Comparison of ENCODE assay signal across 8 cellular contexts in genomic region chr3:89113887-89114840, GRCh38. TPM values are rescaled to one million over a fixed set of nuclear protein-coding genes. Genes with fewer than 3 reads are reported as not detected.
DNase-seq lines count a peak whose midpoint lies in the region; ATAC-seq and TF ChIP-seq lines count a peak whose summit lies in the region.

No MANE protein-coding gene starts in this region.

- ATAC-seq in GM19467 (IDR thresholded peaks at IDR 0.05; ENCODE audit: unreplicated experiment), result peak; percentile 93
- peak; percentile 64 for ATAC-seq in HG03558 (IDR thresholded peaks at IDR 0.05; ENCODE audit: extremely low read depth, unreplicated experiment)
- ATAC-seq in T-cell (replicated peaks in 1 of 4), result peak; percentile 9 to 66 (median 36)
- ATAC-seq in stimulated activated memory B cell treated with anti-CD40 and anti-IgM and Interleukin-4, amounts not matched to agents 10 μg/mL and 1 μg/mL and 100 μg/mL, for 72 hours, result peak; percentile 82

- H3K9me3 Mint-ChIP-seq in T-cell, result no peaks in the 10 kb centered on the region
- H3K9me3 Mint-ChIP-seq in stimulated activated memory B cell treated with anti-CD40 and anti-IgM and Interleukin-4, amounts not matched to agents 10 μg/mL and 1 μg/mL and 100 μg/mL, for 72 hours, result no peaks in the 10 kb centered on the region

- peak in 1 of 2 donors; percentile 43 for TF ChIP-seq RAD21 in liver (IDR thresholded peaks at IDR 0.05)

- H3K36me3 Mint-ChIP-seq in T-cell, result no peaks in the 10 kb centered on the region
- H3K36me3 Mint-ChIP-seq in stimulated activated memory B cell treated with anti-CD40 and anti-IgM and Interleukin-4, amounts not matched to agents 10 μg/mL and 1 μg/mL and 100 μg/mL, for 72 hours, result no peaks in the 10 kb centered on the region

- H3K36me3 ChIP-seq in duodenal mucosa (ENCODE audit: control insufficient read depth in 1 of 2, insufficient read depth in 2 of 2, low read length in 2 of 2) (no peaks in the 10 kb centered on the region), liver (ENCODE audit: control insufficient read depth in 4 of 4, insufficient read depth in 3 of 4, low read depth in 1 of 4, low read length in 3 of 4) (no peaks in the 10 kb centered on the region)

- H3K9ac ChIP-seq in duodenal mucosa (ENCODE audit: low read depth in 1 of 2, low read length in 2 of 2) (no peak overlapping the region), liver (ENCODE audit: low read depth in 1 of 2, low read length in 2 of 2) (no peak overlapping the region)

- H3K27ac ChIP-seq in duodenal mucosa (ENCODE audit: low read depth, low read length), result peak overlapping the region; percentile 6
- no peak overlapping the region for H3K27ac ChIP-seq in liver (ENCODE audit: low read depth in 1 of 2, low read length in 2 of 2)

- peaks cover 0 to 17% of the 10 kb centered on the region in 2 donors for H3K27me3 ChIP-seq in duodenal mucosa (ENCODE audit: control insufficient read depth in 1 of 2, insufficient read depth in 2 of 2, low read length in 2 of 2)
- peaks cover 0 to 6% (median under 1%) of the 10 kb centered on the region in 4 donors for H3K27me3 ChIP-seq in liver (ENCODE audit: control insufficient read depth in 4 of 4, insufficient read depth in 4 of 4, low read length in 3 of 4)

- H3K4me3 ChIP-seq in duodenal mucosa (ENCODE audit: low read depth in 1 of 2, low read length in 2 of 2) (peak overlapping the region; percentile 45 to 53), liver (ENCODE audit: low read depth in 1 of 3, low read length in 3 of 3) (peak overlapping the region in 2 of 3 donors; percentile 25 to 29)

- peak overlapping the region; percentile 6 to 41 (median 36) for H3K4me3 Mint-ChIP-seq in T-cell
- peak overlapping the region; percentile 75 for H3K4me3 Mint-ChIP-seq in stimulated activated memory B cell treated with anti-CD40 and anti-IgM and Interleukin-4, amounts not matched to agents 10 μg/mL and 1 μg/mL and 100 μg/mL, for 72 hours

- WGBS in liver, result 5% methylated on average over 42 of the region's 42 CpGs

- H3K9me3 ChIP-seq in duodenal mucosa (ENCODE audit: control insufficient read depth in 1 of 2, low read length in 2 of 2) (no peaks in the 10 kb centered on the region), liver (ENCODE audit: control insufficient read depth in 4 of 4, low read length in 3 of 4) (no peaks in the 10 kb centered on the region)

- peak; percentile 21 for TF ChIP-seq CTCF in liver (IDR thresholded peaks at IDR 0.05; ENCODE audit: low read depth, low read length, missing input control)

- peaks cover 0 to 5% (median 3%) of the 10 kb centered on the region in 3 donors for H3K4me1 Mint-ChIP-seq in T-cell
- H3K4me1 Mint-ChIP-seq in stimulated activated memory B cell treated with anti-CD40 and anti-IgM and Interleukin-4, amounts not matched to agents 10 μg/mL and 1 μg/mL and 100 μg/mL, for 72 hours, result peaks cover 8% of the 10 kb centered on the region

- H3K4me1 ChIP-seq in duodenal mucosa (ENCODE audit: control insufficient read depth in 1 of 2, insufficient read depth in 2 of 2, low read length in 2 of 2) (no peaks in the 10 kb centered on the region), liver (ENCODE audit: control insufficient read depth in 4 of 4, insufficient read depth in 4 of 4, low read length in 3 of 4) (peaks cover 0 to 7% (median 4%) of the 10 kb centered on the region in 4 donors)

- POLR2A ChIA-PET in T-cell (lab: Charles Lee), result no interaction called here

- peak; percentile 82 for DNase-seq in D341Med (ENCODE audit: low spot score)
- peak in 6 of 34 experiments; percentile 1 to 17 (median 4) for DNase-seq in T-cell
- no peak for DNase-seq in KG1 (lab: John Stamatoyannopoulos, UW)

- CTCF ChIA-PET in T-cell (lab: Charles Lee), result no interaction called here

- peaks cover 12 to 15% of the 10 kb centered on the region in 2 donors for H3K27me3 Mint-ChIP-seq in T-cell
- H3K27me3 Mint-ChIP-seq in stimulated activated memory B cell treated with anti-CD40 and anti-IgM and Interleukin-4, amounts not matched to agents 10 μg/mL and 1 μg/mL and 100 μg/mL, for 72 hours, result peaks cover 7% of the 10 kb centered on the region

- H3K27ac Mint-ChIP-seq in T-cell, result no peak overlapping the region
- H3K27ac Mint-ChIP-seq in stimulated activated memory B cell treated with anti-CD40 and anti-IgM and Interleukin-4, amounts not matched to agents 10 μg/mL and 1 μg/mL and 100 μg/mL, for 72 hours, result no peak overlapping the region

TF ChIP-seq in liver, 16 proteins besides CTCF, POLR2A, EP300 and RAD21:
- TF ChIP-seq MAX (IDR thresholded peaks at IDR 0.05), result no peak
- no peak for TF ChIP-seq YY1 (IDR thresholded peaks at IDR 0.05)
- no peak for TF ChIP-seq EGR1 (IDR thresholded peaks at IDR 0.05; ENCODE audit: low read depth in 2 of 2)
- no peak for TF ChIP-seq FOXA1 (IDR thresholded peaks at IDR 0.05)
- no peak for TF ChIP-seq REST (IDR thresholded peaks at IDR 0.05)
- TF ChIP-seq TAF1 (conservative IDR thresholded peaks at IDR 0.05), result no peak
- TF ChIP-seq HNF4A (conservative IDR thresholded peaks at IDR 0.05), result no peak
- no peak for TF ChIP-seq FOXA2 (IDR thresholded peaks at IDR 0.05)
- TF ChIP-seq SP1 (IDR thresholded peaks at IDR 0.05), result no peak
- no peak for TF ChIP-seq ZBTB33 (IDR thresholded peaks at IDR 0.05)

RNA-seq across cellular contexts. Expression of gene EPHA3, which starts 6.7 kb away (rescaled TPM):
- total RNA-seq in T-cell (not detected), liver (1 to 10 TPM; 1.6 to 2.7 TPM)
- under 1 TPM; 0.44 to 0.73 TPM for polyA plus RNA-seq in liver

Comparison
In these comparisons a context has a peak if more than half of its experiments do, and no peak if none do; other contexts are left out.
1. ATAC-seq: peak in every context shown above with its lines; median percentile 93 in GM19467; 82 in stimulated activated memory B cell treated with anti-CD40 and anti-IgM and Interleukin-4, amounts not matched to agents 10 μg/mL and 1 μg/mL and 100 μg/mL, for 72 hours; 64 in HG03558; 36 in T-cell.